ENCODE assay signal across 14 cellular contexts in genomic region chr3:29026301-29026700, GRCh38.
DNase-seq lines count a peak whose midpoint lies in the region; ATAC-seq and TF ChIP-seq lines count a peak whose summit lies in the region.
"Had no signal": no experiment of that assay in that cellular context is flagged by ENCODE, and none has a peak within 500 bp of the region (broad histone marks: within the 10 kb centered on the region; RNA-seq: fewer than 3 reads in every experiment).

No MANE protein-coding gene starts in this region.

- peaks cover 14% of the 10 kb centered on the region for H3K4me1 Mint-ChIP-seq in activated T-cell treated with anti-CD3 and anti-CD28 coated beads, Interleukin-2, amount 50 U/mL, for 24 hours (ENCODE audit: low read depth)
- H3K4me1 Mint-ChIP-seq in stimulated activated effector memory CD8-positive, alpha-beta T cell treated with anti-CD3 and anti-CD28 coated beads, Interleukin-12 subunit alpha, Interleukin-12 subunit beta, amount 100 ng/mL, for 72 hours = peaks cover 4% of the 10 kb centered on the region
- H3K4me1 Mint-ChIP-seq: T-helper 17 cell had no signal

- POLR2A ChIA-PET in GM10248 (lab: Yijun Ruan, JAX) = no interaction called here

- H3K4me3 Mint-ChIP-seq in activated T-cell treated with anti-CD3 and anti-CD28 coated beads, Interleukin-2, amount 50 U/mL, for 24 hours = no peak overlapping the region
- no peak overlapping the region for H3K4me3 Mint-ChIP-seq in stimulated activated effector memory CD8-positive, alpha-beta T cell treated with anti-CD3 and anti-CD28 coated beads, Interleukin-12 subunit alpha, Interleukin-12 subunit beta, amount 100 ng/mL, for 72 hours
- H3K4me3 Mint-ChIP-seq: T-helper 17 cell had no signal

- H3K27me3 Mint-ChIP-seq in activated T-cell treated with anti-CD3 and anti-CD28 coated beads, Interleukin-2, amount 50 U/mL, for 24 hours = no peaks in the 10 kb centered on the region
- H3K27me3 Mint-ChIP-seq: T-helper 17 cell had no signal

- no peaks in the 10 kb centered on the region for H3K9me3 Mint-ChIP-seq in activated T-cell treated with anti-CD3 and anti-CD28 coated beads, Interleukin-2, amount 50 U/mL, for 24 hours
- H3K9me3 Mint-ChIP-seq in stimulated activated effector memory CD8-positive, alpha-beta T cell treated with anti-CD3 and anti-CD28 coated beads, Interleukin-12 subunit alpha, Interleukin-12 subunit beta, amount 100 ng/mL, for 72 hours = peaks cover 6% of the 10 kb centered on the region

- no peak for DNase-seq in activated T-cell treated with anti-CD3 and anti-CD28 coated beads, Interleukin-2, amount 50 U/mL, for 24 hours
- no peak for DNase-seq in activated T-cell treated with anti-CD3 and anti-CD28 coated beads, Interleukin-2, amount 50 U/mL, for 1 hour
- DNase-seq in stimulated activated effector memory CD8-positive, alpha-beta T cell treated with anti-CD3 and anti-CD28 coated beads, Interleukin-12 subunit alpha, Interleukin-12 subunit beta, amount 100 ng/mL, for 72 hours (ENCODE audit: low spot score in 2 of 2) = no peak
- no peak for DNase-seq in stimulated activated CD4-positive, alpha-beta T cell treated with anti-CD3 and anti-CD28 coated beads, Interleukin-15, amount 100 ng/mL, for 24 hours
- no peak for DNase-seq in GM10248 (ENCODE audit: extremely low spot score)
- no peak for DNase-seq in superior temporal gyrus (ENCODE audit: extremely low spot score)
- DNase-seq: activated CD8-positive, alpha-beta memory T cell treated with anti-CD3 and anti-CD28 coated beads, Interleukin-2, amount 50 U/mL, for 48 hours; caudate nucleus; lower lobe of right lung; T-helper 17 cell; tibial artery had no signal

- H3K36me3 Mint-ChIP-seq in activated T-cell treated with anti-CD3 and anti-CD28 coated beads, Interleukin-2, amount 50 U/mL, for 24 hours (ENCODE audit: low read depth) = no peaks in the 10 kb centered on the region
- H3K36me3 Mint-ChIP-seq in stimulated activated effector memory CD8-positive, alpha-beta T cell treated with anti-CD3 and anti-CD28 coated beads, Interleukin-12 subunit alpha, Interleukin-12 subunit beta, amount 100 ng/mL, for 72 hours = no peaks in the 10 kb centered on the region

- peak; percentile 97 for ATAC-seq in GM21576 (IDR thresholded peaks at IDR 0.05; ENCODE audit: unreplicated experiment)
- peak; percentile 96 for ATAC-seq in HG03108 (IDR thresholded peaks at IDR 0.05; ENCODE audit: unreplicated experiment)
- peak; percentile 98 for ATAC-seq in stimulated activated effector memory CD8-positive, alpha-beta T cell treated with anti-CD3 and anti-CD28 coated beads, Interleukin-12 subunit alpha, Interleukin-12 subunit beta, amount 100 ng/mL, for 72 hours
- ATAC-seq: HCT116, lower lobe of right lung, T-helper 17 cell had no signal

- peak overlapping the region; percentile 51 for H3K27ac Mint-ChIP-seq in activated T-cell treated with anti-CD3 and anti-CD28 coated beads, Interleukin-2, amount 50 U/mL, for 24 hours
- H3K27ac Mint-ChIP-seq in stimulated activated effector memory CD8-positive, alpha-beta T cell treated with anti-CD3 and anti-CD28 coated beads, Interleukin-12 subunit alpha, Interleukin-12 subunit beta, amount 100 ng/mL, for 72 hours = no peak overlapping the region
- H3K27ac Mint-ChIP-seq: T-helper 17 cell had no signal

- TF ChIP-seq CTCF in GM10248 (IDR thresholded peaks at IDR 0.05; ENCODE audit: control extremely low read depth, extremely low read depth, low read depth, missing control alignments) = no peak

- CTCF ChIA-PET in GM10248 (lab: Yijun Ruan, JAX) = interaction anchor here (1.0 kb wide), 1 partner anchor 15 kb away, joined by 3 read pairs; no protein-coding TSS in a partner anchor
